Comparison of ENCODE assay signal across 26 cellular contexts in genomic region chr14:56221392-56222128, GRCh38.
"Had no signal": no experiment of that assay in that cellular context is flagged by ENCODE, and none has a peak within 500 bp of the region (broad histone marks: within the 10 kb centered on the region; RNA-seq: fewer than 3 reads in every experiment).

No MANE protein-coding gene starts in this region.

- H3K27ac ChIP-seq: colonic mucosa, epithelial cell of prostate, esophagus squamous epithelium, gastroesophageal sphincter, stomach, thyroid gland, upper lobe of left lung, vagina had no signal

- H3K4me2 ChIP-seq: smooth muscle cell had no signal

- H3K36me3 ChIP-seq: colonic mucosa, esophagus squamous epithelium, pancreas, prostate gland, stomach, thyroid gland, upper lobe of left lung, vagina had no signal

- H3K27me3 ChIP-seq: colonic mucosa, esophagus squamous epithelium, gastroesophageal sphincter, pancreas, stomach, thyroid gland, upper lobe of left lung, vagina had no signal

- H3K4me1 ChIP-seq: colonic mucosa, prostate gland had no signal

- DNase-seq: activated CD4-positive, alpha-beta T cell treated with anti-CD3 and anti-CD28 coated beads, Interleukin-2, amount 50 U/mL, for 1 hour; activated CD4-positive, CD25-positive, alpha-beta regulatory T cell treated with anti-CD3 and anti-CD28 coated beads, Interleukin-2, amount 50 U/mL, for 72 hours; activated CD8-positive, alpha-beta T cell treated with anti-CD3 and anti-CD28 coated beads for 36 hours; activated naive CD8-positive, alpha-beta T cell treated with anti-CD3 and anti-CD28 coated beads, Interleukin-2, amount 50 U/mL, for 24 hours; activated T-cell treated with anti-CD3 and anti-CD28 coated beads, Interleukin-2, amount 50 U/mL, for 48 hours; cerebellar nuclear complex; colonic mucosa; effector CD8-positive, alpha-beta T cell; esophagus squamous epithelium; hippocampal formation; left cardiac atrium; naive thymus-derived CD8-positive, alpha-beta T cell; nucleus accumbens; pancreas; retina; stimulated activated CD4-positive, alpha-beta T cell treated with anti-CD3 and anti-CD28 coated beads, Interleukin-1b, Interleukin-23, amount 100 ng/mL, for 48 hours; stimulated activated naive B cell treated with anti-CD40 and anti-IgM and Interleukin-4, amounts not matched to agents 10 μg/mL and 1 μg/mL and 100 μg/mL, for 72 hours; stomach; T-helper 1 cell; thyroid gland; upper lobe of left lung had no signal

- ATAC-seq: activated CD8-positive, alpha-beta T cell treated with anti-CD3 and anti-CD28 coated beads for 36 hours; activated naive CD8-positive, alpha-beta T cell treated with anti-CD3 and anti-CD28 coated beads, Interleukin-2, amount 50 U/mL, for 24 hours; gastroesophageal sphincter; naive thymus-derived CD8-positive, alpha-beta T cell; stimulated activated naive B cell treated with anti-CD40 and anti-IgM and Interleukin-4, amounts not matched to agents 10 μg/mL and 1 μg/mL and 100 μg/mL, for 72 hours had no signal

- H3K9me3 ChIP-seq: colonic mucosa, esophagus squamous epithelium, gastroesophageal sphincter, pancreas, prostate gland, stomach, thyroid gland, upper lobe of left lung, vagina had no signal

- H3K4me3 ChIP-seq: colonic mucosa, esophagus squamous epithelium, gastroesophageal sphincter, pancreas, prostate gland, smooth muscle cell, stomach, thyroid gland, upper lobe of left lung, vagina had no signal
